19 cellular contexts compared by ENCODE assay signal in the genomic region with DNA sequence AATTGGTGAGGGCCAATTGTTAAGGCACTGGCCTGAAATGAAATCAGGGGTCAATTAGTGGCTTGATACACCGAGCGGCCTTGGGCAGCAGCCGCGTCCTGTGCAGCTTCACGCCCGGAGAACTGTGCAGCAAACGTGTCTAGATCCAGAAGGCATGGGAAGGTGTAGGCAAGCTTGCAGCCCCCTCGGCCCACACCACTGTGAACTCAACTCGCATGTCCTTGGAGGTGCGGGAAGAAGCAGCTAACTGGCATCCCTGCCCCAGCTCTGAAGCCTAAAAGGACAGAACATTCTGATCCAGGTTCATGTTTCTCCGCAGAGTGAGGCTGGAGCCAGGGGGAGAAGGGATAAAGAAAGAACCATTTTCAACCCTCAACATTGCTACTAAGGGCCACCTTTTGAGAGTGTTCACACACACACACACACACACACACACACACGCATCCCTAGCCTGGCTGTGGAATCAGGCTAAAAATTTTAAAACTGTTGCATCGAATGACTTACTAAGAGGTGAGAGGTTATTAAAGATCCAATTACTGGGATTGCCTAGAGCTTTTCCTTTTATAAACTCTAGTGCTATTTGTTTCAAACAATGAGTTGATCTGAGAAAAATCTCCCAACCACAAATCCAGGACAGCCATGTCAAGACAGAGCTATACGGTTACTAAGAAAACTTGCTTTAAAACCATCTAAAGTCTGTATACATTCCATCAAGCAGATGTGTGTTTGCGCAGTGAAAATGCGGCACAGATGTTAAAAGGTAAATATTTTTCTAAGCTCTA.
A peak's percentile ranks its signal among the peaks of the same experiment; 100 is the strongest.
DNase-seq lines count a peak whose midpoint lies in the region; ATAC-seq and TF ChIP-seq lines count a peak whose summit lies in the region.
"Had no signal": no experiment of that assay in that cellular context is flagged by ENCODE, and none has a peak within 500 bp of the region (broad histone marks: within the 10 kb centered on the region; RNA-seq: fewer than 3 reads in every experiment).

No MANE protein-coding gene starts in this region.

- H3K4ac ChIP-seq in mesendoderm (ENCODE audit: low read depth, low read length), result no peak overlapping the region

- no peak overlapping the region for H3K18ac ChIP-seq in mesendoderm (ENCODE audit: low read length)

- no peaks in the 10 kb centered on the region for H3K9me2 ChIP-seq in PC-3 (replicated peaks; ENCODE audit: low read length)

- H3K79me1 ChIP-seq in mesendoderm (ENCODE audit: low read length), result no peaks in the 10 kb centered on the region

- no peaks in the 10 kb centered on the region for H3F3A ChIP-seq in PC-3 (ENCODE audit: low read length, unreplicated experiment)

- CTCF ChIA-PET in AG04450 (lab: Charles Lee) (interaction anchor here (1.3 to 1.7 kb wide), 3 partner anchors 313 to 357 kb away, joined by 4 to 8 read pairs (median 6); no protein-coding TSS in a partner anchor), PC-3 (lab: Charles Lee) (no interaction called here)

- no peak for TF ChIP-seq POLR2A in testis (IDR thresholded peaks at IDR 0.05)

- TF ChIP-seq CTCF in AG04450 (IDR thresholded peaks at IDR 0.05; ENCODE audit: low read depth, low read length), result no peak
- TF ChIP-seq CTCF in PC-3 (conservative IDR thresholded peaks at IDR 0.05; ENCODE audit: low read depth, low read length), result no peak
- TF ChIP-seq CTCF in testis (IDR thresholded peaks at IDR 0.05), result no peak

- peak; percentile 13; the same call in 1 of the 2 replicates for ATAC-seq in PC-3
- no peak for ATAC-seq in HG03469 (IDR thresholded peaks at IDR 0.05; ENCODE audit: unreplicated experiment)
- ATAC-seq: Panc1 had no signal

- H3K27me3 ChIP-seq in AG04450 (ENCODE audit: control insufficient read depth, insufficient read depth, low read length) (no peaks in the 10 kb centered on the region), PC-3 (ENCODE audit: low read length) (no peaks in the 10 kb centered on the region), testis (no peaks in the 10 kb centered on the region), mesendoderm (ENCODE audit: insufficient read depth, low read length, poor library complexity) (no peaks in the 10 kb centered on the region)
- H3K27me3 ChIP-seq: BE2C had no signal

- H3K36me3 ChIP-seq in PC-3 (ENCODE audit: low read depth, low read length) (no peaks in the 10 kb centered on the region), testis (ENCODE audit: low read depth, missing control alignments) (no peaks in the 10 kb centered on the region), mesendoderm (ENCODE audit: control insufficient read depth, insufficient read depth, low read length) (no peaks in the 10 kb centered on the region)
- H3K36me3 ChIP-seq: BE2C, SJCRH30 had no signal

- DNase-seq in AG04450 (ENCODE audit: low read depth, low spot score), result peak; percentile 94
- DNase-seq in PC-3, result no peak
- peak; percentile 60 for DNase-seq in dedifferentiated amniotic fluid mesenchymal stem cell (ENCODE audit: extremely low spot score)
- peak; percentile 86 for DNase-seq in left kidney (ENCODE audit: low read depth, low spot score)
- DNase-seq in NCI-H774 (lab: John Stamatoyannopoulos, UW), result no peak
- no peak for DNase-seq in testis
- DNase-seq in mesendoderm, result no peak
- DNase-seq: BE2C; CD4-positive, alpha-beta T cell; GM23248; NCI-H1436; NCI-H1930; NCI-H226; NCI-H524 had no signal

- H2BK120ac ChIP-seq in mesendoderm (ENCODE audit: low read depth, low read length), result no peak overlapping the region

- no peak overlapping the region for H2AFZ ChIP-seq in PC-3 (ENCODE audit: low read length)
- H2AFZ ChIP-seq: GM23248 had no signal

- H3K23ac ChIP-seq in mesendoderm (ENCODE audit: low read length), result no peak overlapping the region

- H2AK5ac ChIP-seq in mesendoderm (ENCODE audit: low read length), result no peak overlapping the region

- H2BK15ac ChIP-seq in mesendoderm (replicated peaks; ENCODE audit: low read depth), result no peak overlapping the region

- H4K5ac ChIP-seq in mesendoderm (ENCODE audit: low read length), result no peak overlapping the region

- no peaks in the 10 kb centered on the region for H4K20me1 ChIP-seq in PC-3 (ENCODE audit: low read length)

- no peak overlapping the region for H3K9ac ChIP-seq in PC-3 (ENCODE audit: low read length)
- no peak overlapping the region for H3K9ac ChIP-seq in mesendoderm (ENCODE audit: low read length)
- H3K9ac ChIP-seq: GM23248, KMS-11 had no signal

- H3K4me2 ChIP-seq in PC-3 (ENCODE audit: low read length) (no peak overlapping the region), mesendoderm (ENCODE audit: low read length) (no peak overlapping the region)
- H3K4me2 ChIP-seq: KMS-11 had no signal

- POLR2A ChIA-PET in AG04450 (lab: Yijun Ruan, JAX) (interaction anchor here (0.6 to 1.8 kb wide), 15 partner anchors 15 to 249 kb away, joined by 3 to 40 read pairs (median 4); no protein-coding TSS in a partner anchor), PC-3 (lab: Charles Lee; ENCODE audit: unreplicated experiment) (no interaction called here)

- no peaks in the 10 kb centered on the region for H3K79me2 ChIP-seq in PC-3 (ENCODE audit: low read length)
- H3K79me2 ChIP-seq in mesendoderm (ENCODE audit: control insufficient read depth, insufficient read depth, low read length), result no peaks in the 10 kb centered on the region

- H3K4me3 ChIP-seq in AG04450 (ENCODE audit: low read depth, low read length) (no peak overlapping the region), PC-3 (ENCODE audit: low read length) (no peak overlapping the region), testis (no peak overlapping the region), mesendoderm (ENCODE audit: low read length) (no peak overlapping the region)
- H3K4me3 ChIP-seq: GM23248, SJCRH30 had no signal

- 70 to 82% methylated on average over 16 of the region's 16 CpGs for WGBS in testis, 2 donors
- no CpG with 5 or more reads among the region's 16 CpGs for WGBS in mesendoderm (ENCODE audit: extremely low coverage, insufficient coverage, low lambda C conversion rate)

- H3K56ac ChIP-seq in mesendoderm (ENCODE audit: low read length), result no peak overlapping the region

- intact Hi-C loops in PC-3 (cut with micrococcal nuclease) (no loop called here), testis (cut with DNase I; ENCODE audit: low total_unique reads) (no loop called here)

- BruUV-seq in PC-3 (replicated peaks; lab: Mats Ljungman, UMichigan), result no TSS peak

- H2BK5ac ChIP-seq in mesendoderm (ENCODE audit: low read length), result no peak overlapping the region

- H4K8ac ChIP-seq in mesendoderm (ENCODE audit: low read depth, low read length), result no peak overlapping the region

- H3K27ac ChIP-seq in AG04450 (ENCODE audit: low read depth, low read length) (peak overlapping the region; percentile 88), PC-3 (ENCODE audit: low read length) (no peak overlapping the region), testis (no peak overlapping the region), mesendoderm (ENCODE audit: low read depth, low read length) (no peak overlapping the region)
- H3K27ac ChIP-seq: 22Rv1, GM23248, KMS-11, SJCRH30 had no signal

- H3K4me1 ChIP-seq in PC-3 (ENCODE audit: insufficient read depth, low read length), result peaks cover 5% of the 10 kb centered on the region; the same call in 1 of the 2 replicates
- no peaks in the 10 kb centered on the region for H3K4me1 ChIP-seq in testis
- no peaks in the 10 kb centered on the region for H3K4me1 ChIP-seq in mesendoderm (ENCODE audit: control insufficient read depth, low read depth, low read length)
- H3K4me1 ChIP-seq: BE2C, SJCRH30 had no signal

- H3K9me3 ChIP-seq in AG04450 (ENCODE audit: control insufficient read depth, insufficient read depth, low read length), result no peaks in the 10 kb centered on the region; the same call in 1 of the 2 replicates
- H3K9me3 ChIP-seq in PC-3 (ENCODE audit: low read length), result no peaks in the 10 kb centered on the region
- no peaks in the 10 kb centered on the region for H3K9me3 ChIP-seq in testis
- H3K9me3 ChIP-seq: BE2C, SJCRH30 had no signal

Comparison
In these comparisons a context has a peak if more than half of its experiments do, and no peak if none do; other contexts are left out.
1. DNase-seq: peak in AG04450 (single experiment), dedifferentiated amniotic fluid mesenchymal stem cell (single experiment) and left kidney (single experiment); none in PC-3 (single experiment), NCI-H774 (single experiment), testis (single experiment) and mesendoderm (single experiment).